In the genomic region with DNA sequence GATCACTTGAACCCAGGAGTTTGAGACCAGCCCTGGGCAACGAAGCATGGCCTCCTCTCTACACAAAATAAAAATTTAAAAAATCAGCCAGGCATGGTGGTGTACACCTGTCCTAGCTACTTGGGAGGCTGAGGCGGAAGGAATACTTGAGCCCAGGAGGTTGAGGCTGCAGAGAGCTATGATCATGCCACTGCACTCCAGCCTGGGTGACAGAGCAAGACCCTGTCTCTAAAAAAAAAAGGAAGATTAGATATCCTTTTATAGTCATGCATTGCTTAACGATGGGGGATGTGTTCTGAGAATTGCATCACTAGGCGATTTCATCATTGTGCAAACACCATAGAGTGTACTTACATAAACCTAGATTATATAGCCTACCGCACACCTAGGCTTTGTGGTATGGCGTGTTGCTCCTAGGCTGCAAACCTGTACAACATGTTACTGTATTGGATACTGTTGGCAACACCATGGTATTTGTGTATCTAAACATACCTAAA, we compare ENCODE assay signal across 1 cellular context.
TF ChIP-seq lines count a peak whose summit lies in the region.

No MANE protein-coding gene starts in this region.

TF ChIP-seq in HepG2, 621 proteins besides CTCF, POLR2A, EP300 and RAD21 (continued from another document and continues in another):
- TF ChIP-seq, protein P1, sequence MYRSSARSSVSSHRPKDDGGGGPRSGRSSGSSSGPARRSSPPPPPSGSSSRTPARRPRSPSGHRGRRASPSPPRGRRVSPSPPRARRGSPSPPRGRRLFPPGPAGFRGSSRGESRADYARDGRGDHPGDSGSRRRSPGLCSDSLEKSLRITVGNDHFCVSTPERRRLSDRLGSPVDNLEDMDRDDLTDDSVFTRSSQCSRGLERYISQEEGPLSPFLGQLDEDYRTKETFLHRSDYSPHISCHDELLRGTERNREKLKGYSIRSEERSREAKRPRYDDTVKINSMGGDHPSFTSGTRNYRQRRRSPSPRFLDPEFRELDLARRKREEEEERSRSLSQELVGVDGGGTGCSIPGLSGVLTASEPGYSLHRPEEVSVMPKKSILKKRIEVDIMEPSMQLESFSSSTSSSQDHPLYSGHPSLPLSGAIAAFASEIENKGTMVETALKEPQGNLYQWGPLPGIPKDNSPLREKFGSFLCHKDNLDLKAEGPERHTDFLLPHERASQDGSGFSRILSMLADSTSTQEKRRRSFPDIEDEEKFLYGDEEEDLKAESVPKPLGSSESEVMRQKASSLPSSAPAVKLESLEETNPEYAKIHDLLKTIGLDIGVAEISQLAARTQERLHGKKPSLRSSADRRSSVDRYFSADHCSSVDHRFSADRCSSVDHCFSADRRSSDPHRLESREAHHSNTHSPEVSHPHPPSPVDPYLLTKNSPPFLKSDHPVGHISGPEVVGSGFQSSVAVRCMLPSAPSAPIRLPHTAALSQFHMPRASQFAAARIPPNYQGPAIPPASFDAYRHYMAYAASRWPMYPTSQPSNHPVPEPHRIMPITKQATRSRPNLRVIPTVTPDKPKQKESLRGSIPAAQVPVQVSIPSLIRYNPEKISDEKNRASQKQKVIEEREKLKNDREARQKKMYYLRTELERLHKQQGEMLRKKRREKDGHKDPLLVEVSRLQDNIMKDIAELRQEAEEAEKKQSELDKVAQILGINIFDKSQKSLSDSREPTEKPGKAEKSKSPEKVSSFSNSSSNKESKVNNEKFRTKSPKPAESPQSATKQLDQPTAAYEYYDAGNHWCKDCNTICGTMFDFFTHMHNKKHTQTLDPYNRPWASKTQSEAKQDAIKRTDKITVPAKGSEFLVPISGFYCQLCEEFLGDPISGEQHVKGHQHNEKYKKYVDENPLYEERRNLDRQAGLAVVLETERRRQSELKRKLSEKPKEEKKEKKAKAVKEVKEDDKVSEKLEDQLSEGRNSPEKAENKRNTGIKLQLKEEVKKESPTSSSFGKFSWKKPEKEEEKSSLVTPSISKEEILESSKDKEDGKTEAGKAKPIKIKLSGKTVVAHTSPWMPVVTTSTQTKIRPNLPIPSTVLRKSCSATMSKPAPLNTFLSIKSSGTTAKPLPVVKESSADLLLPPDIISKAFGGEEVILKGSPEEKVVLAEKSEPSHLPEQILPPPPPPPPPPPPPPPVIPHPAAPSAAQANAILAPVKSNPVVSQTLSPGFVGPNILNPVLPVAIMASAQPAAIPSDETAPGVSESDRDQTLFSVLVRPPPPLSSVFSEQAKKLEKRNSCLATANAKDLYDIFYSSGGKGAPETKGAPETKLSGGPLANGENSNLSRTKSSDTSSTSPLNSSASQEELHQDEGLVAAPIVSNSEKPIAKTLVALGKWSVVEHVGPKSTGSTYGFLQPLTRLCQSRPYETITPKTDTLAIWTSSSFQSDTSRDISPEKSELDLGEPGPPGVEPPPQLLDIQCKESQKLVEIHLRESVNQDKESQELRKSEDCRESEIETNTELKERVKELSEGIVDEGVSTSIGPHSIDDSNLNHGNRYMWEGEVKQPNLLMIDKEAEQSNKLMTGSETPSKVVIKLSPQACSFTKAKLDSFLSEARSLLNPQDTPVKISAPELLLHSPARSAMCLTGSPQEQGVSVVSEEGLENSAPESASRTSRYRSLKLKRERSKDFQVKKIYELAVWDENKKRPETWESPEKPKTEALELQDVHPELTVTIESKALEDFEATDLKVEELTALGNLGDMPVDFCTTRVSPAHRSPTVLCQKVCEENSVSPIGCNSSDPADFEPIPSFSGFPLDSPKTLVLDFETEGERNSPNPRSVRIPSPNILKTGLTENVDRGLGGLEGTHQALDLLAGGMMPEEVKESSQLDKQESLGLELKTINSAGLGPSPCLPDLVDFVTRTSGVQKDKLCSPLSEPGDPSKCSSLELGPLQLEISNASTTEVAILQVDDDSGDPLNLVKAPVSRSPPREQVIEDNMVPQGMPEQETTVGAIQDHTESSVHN (CRISPR knock-in tag; IDR thresholded peaks at IDR 0.05) = no peak
- TF ChIP-seq ATAD3A (CRISPR knock-in tag; IDR thresholded peaks at IDR 0.05) = no peak
- TF ChIP-seq TBX2 (CRISPR knock-in tag; IDR thresholded peaks at IDR 0.05; ENCODE audit: borderline replicate concordance) = peak; percentile 66; the same call in 1 of the 2 replicates
- no peak for TF ChIP-seq EZH2 (conservative IDR thresholded peaks at IDR 0.05; ENCODE audit: low read depth, low read length)
- TF ChIP-seq ZNF781 (CRISPR knock-in tag; IDR thresholded peaks at IDR 0.05; ENCODE audit: borderline replicate concordance, not compliant biosample characterization) = no peak
- no peak for TF ChIP-seq ZNF263 (CRISPR knock-in tag; IDR thresholded peaks at IDR 0.05)
- TF ChIP-seq TEAD3 (CRISPR knock-in tag; optimal IDR thresholded peaks at IDR 0.05; ENCODE audit: borderline replicate concordance) = peak; percentile 73
- TF ChIP-seq, protein P2, sequence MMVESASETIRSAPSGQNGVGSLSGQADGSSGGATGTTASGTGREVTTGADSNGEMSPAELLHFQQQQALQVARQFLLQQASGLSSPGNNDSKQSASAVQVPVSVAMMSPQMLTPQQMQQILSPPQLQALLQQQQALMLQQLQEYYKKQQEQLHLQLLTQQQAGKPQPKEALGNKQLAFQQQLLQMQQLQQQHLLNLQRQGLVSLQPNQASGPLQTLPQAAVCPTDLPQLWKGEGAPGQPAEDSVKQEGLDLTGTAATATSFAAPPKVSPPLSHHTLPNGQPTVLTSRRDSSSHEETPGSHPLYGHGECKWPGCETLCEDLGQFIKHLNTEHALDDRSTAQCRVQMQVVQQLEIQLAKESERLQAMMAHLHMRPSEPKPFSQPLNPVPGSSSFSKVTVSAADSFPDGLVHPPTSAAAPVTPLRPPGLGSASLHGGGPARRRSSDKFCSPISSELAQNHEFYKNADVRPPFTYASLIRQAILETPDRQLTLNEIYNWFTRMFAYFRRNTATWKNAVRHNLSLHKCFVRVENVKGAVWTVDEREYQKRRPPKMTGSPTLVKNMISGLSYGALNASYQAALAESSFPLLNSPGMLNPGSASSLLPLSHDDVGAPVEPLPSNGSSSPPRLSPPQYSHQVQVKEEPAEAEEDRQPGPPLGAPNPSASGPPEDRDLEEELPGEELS (CRISPR knock-in tag; IDR thresholded peaks at IDR 0.05) = peak; percentile 88
- no peak for TF ChIP-seq ZFAT (CRISPR knock-in tag; conservative IDR thresholded peaks at IDR 0.05)
- peak; percentile 96 for TF ChIP-seq JUND (CRISPR knock-in tag; IDR thresholded peaks at IDR 0.05)
- TF ChIP-seq, protein P3, sequence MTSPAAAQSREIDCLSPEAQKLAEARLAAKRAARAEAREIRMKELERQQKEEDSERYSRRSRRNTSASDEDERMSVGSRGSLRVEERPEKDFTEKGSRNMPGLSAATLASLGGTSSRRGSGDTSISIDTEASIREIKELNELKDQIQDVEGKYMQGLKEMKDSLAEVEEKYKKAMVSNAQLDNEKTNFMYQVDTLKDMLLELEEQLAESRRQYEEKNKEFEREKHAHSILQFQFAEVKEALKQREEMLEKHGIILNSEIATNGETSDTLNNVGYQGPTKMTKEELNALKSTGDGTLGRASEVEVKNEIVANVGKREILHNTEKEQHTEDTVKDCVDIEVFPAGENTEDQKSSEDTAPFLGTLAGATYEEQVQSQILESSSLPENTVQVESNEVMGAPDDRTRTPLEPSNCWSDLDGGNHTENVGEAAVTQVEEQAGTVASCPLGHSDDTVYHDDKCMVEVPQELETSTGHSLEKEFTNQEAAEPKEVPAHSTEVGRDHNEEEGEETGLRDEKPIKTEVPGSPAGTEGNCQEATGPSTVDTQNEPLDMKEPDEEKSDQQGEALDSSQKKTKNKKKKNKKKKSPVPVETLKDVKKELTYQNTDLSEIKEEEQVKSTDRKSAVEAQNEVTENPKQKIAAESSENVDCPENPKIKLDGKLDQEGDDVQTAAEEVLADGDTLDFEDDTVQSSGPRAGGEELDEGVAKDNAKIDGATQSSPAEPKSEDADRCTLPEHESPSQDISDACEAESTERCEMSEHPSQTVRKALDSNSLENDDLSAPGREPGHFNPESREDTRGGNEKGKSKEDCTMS (CRISPR knock-in tag; conservative IDR thresholded peaks at IDR 0.05) = no peak
- TF ChIP-seq, protein P4, sequence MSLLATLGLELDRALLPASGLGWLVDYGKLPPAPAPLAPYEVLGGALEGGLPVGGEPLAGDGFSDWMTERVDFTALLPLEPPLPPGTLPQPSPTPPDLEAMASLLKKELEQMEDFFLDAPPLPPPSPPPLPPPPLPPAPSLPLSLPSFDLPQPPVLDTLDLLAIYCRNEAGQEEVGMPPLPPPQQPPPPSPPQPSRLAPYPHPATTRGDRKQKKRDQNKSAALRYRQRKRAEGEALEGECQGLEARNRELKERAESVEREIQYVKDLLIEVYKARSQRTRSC (CRISPR knock-in tag; IDR thresholded peaks at IDR 0.05; ENCODE audit: low read depth) = peak; percentile 96
- TF ChIP-seq, protein P5, sequence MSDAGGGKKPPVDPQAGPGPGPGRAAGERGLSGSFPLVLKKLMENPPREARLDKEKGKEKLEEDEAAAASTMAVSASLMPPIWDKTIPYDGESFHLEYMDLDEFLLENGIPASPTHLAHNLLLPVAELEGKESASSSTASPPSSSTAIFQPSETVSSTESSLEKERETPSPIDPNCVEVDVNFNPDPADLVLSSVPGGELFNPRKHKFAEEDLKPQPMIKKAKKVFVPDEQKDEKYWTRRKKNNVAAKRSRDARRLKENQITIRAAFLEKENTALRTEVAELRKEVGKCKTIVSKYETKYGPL (CRISPR knock-in tag; IDR thresholded peaks at IDR 0.05) = peak; percentile 98
- TF ChIP-seq NCOA2 (CRISPR knock-in tag; IDR thresholded peaks at IDR 0.05) = peak; percentile 95
- TF ChIP-seq HDAC1 (CRISPR knock-in tag; IDR thresholded peaks at IDR 0.05) = peak; percentile 68
- TF ChIP-seq, protein P6, sequence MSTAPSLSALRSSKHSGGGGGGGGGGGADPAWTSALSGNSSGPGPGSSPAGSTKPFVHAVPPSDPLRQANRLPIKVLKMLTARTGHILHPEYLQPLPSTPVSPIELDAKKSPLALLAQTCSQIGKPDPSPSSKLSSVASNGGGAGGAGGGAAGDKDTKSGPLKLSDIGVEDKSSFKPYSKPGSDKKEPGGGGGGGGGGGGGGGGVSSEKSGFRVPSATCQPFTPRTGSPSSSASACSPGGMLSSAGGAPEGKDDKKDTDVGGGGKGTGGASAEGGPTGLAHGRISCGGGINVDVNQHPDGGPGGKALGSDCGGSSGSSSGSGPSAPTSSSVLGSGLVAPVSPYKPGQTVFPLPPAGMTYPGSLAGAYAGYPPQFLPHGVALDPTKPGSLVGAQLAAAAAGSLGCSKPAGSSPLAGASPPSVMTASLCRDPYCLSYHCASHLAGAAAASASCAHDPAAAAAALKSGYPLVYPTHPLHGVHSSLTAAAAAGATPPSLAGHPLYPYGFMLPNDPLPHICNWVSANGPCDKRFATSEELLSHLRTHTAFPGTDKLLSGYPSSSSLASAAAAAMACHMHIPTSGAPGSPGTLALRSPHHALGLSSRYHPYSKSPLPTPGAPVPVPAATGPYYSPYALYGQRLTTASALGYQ (CRISPR knock-in tag; IDR thresholded peaks at IDR 0.05) = peak; percentile 68; the same call in 1 of the 2 replicates
- TF ChIP-seq, protein P7, sequence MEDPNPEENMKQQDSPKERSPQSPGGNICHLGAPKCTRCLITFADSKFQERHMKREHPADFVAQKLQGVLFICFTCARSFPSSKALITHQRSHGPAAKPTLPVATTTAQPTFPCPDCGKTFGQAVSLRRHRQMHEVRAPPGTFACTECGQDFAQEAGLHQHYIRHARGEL (CRISPR knock-in tag; IDR thresholded peaks at IDR 0.05) = no peak
- TF ChIP-seq ZNF296 (CRISPR knock-in tag; conservative IDR thresholded peaks at IDR 0.05) = no peak
- peak; percentile 88; the same call in 1 of the 2 replicates for TF ChIP-seq MIER3 (CRISPR knock-in tag; IDR thresholded peaks at IDR 0.05; ENCODE audit: borderline replicate concordance)
- peak; percentile 96 for TF ChIP-seq DPF2 (CRISPR knock-in tag; IDR thresholded peaks at IDR 0.05; ENCODE audit: borderline replicate concordance, low read depth)
- TF ChIP-seq, protein P8, sequence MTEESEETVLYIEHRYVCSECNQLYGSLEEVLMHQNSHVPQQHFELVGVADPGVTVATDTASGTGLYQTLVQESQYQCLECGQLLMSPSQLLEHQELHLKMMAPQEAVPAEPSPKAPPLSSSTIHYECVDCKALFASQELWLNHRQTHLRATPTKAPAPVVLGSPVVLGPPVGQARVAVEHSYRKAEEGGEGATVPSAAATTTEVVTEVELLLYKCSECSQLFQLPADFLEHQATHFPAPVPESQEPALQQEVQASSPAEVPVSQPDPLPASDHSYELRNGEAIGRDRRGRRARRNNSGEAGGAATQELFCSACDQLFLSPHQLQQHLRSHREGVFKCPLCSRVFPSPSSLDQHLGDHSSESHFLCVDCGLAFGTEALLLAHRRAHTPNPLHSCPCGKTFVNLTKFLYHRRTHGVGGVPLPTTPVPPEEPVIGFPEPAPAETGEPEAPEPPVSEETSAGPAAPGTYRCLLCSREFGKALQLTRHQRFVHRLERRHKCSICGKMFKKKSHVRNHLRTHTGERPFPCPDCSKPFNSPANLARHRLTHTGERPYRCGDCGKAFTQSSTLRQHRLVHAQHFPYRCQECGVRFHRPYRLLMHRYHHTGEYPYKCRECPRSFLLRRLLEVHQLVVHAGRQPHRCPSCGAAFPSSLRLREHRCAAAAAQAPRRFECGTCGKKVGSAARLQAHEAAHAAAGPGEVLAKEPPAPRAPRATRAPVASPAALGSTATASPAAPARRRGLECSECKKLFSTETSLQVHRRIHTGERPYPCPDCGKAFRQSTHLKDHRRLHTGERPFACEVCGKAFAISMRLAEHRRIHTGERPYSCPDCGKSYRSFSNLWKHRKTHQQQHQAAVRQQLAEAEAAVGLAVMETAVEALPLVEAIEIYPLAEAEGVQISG (CRISPR knock-in tag; IDR thresholded peaks at IDR 0.05) = peak; percentile 95
- TF ChIP-seq TRIM24 (CRISPR knock-in tag; IDR thresholded peaks at IDR 0.05) = peak; percentile 98
- TF ChIP-seq, protein P9, sequence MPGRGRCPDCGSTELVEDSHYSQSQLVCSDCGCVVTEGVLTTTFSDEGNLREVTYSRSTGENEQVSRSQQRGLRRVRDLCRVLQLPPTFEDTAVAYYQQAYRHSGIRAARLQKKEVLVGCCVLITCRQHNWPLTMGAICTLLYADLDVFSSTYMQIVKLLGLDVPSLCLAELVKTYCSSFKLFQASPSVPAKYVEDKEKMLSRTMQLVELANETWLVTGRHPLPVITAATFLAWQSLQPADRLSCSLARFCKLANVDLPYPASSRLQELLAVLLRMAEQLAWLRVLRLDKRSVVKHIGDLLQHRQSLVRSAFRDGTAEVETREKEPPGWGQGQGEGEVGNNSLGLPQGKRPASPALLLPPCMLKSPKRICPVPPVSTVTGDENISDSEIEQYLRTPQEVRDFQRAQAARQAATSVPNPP (CRISPR knock-in tag; IDR thresholded peaks at IDR 0.05) = peak; percentile 64; the same call in 1 of the 2 replicates
- no peak for TF ChIP-seq ZNF441 (CRISPR knock-in tag; IDR thresholded peaks at IDR 0.05; ENCODE audit: borderline replicate concordance)
- TF ChIP-seq FOXA1 (IDR thresholded peaks at IDR 0.05) = peak; percentile 73
- TF ChIP-seq FOXA1 (CRISPR knock-in tag; IDR thresholded peaks at IDR 0.05) = peak; percentile 98
- no peak for TF ChIP-seq ZNF225 (CRISPR knock-in tag; IDR thresholded peaks at IDR 0.05)
- TF ChIP-seq, protein P10, sequence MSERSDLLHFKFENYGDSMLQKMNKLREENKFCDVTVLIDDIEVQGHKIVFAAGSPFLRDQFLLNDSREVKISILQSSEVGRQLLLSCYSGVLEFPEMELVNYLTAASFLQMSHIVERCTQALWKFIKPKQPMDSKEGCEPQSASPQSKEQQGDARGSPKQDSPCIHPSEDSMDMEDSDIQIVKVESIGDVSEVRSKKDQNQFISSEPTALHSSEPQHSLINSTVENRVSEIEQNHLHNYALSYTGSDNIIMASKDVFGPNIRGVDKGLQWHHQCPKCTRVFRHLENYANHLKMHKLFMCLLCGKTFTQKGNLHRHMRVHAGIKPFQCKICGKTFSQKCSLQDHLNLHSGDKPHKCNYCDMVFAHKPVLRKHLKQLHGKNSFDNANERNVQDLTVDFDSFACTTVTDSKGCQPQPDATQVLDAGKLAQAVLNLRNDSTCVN (CRISPR knock-in tag; IDR thresholded peaks at IDR 0.05; ENCODE audit: borderline replicate concordance) = peak; percentile 99
- no peak for TF ChIP-seq ZNF350 (CRISPR knock-in tag; IDR thresholded peaks at IDR 0.05; ENCODE audit: borderline replicate concordance, low read depth)
- peak; percentile 55; the same call in 1 of the 2 replicates for TF ChIP-seq SMC3 (IDR thresholded peaks at IDR 0.05; ENCODE audit: low read length)
- peak; percentile 80; the same call in 1 of the 2 replicates for TF ChIP-seq KLF6 (CRISPR knock-in tag; IDR thresholded peaks at IDR 0.05)
- no peak for TF ChIP-seq ZNF251 (CRISPR knock-in tag; IDR thresholded peaks at IDR 0.05)
- no peak for TF ChIP-seq KAT2B (IDR thresholded peaks at IDR 0.05; ENCODE audit: borderline replicate concordance, low read depth, low read length)
